1 cellular context compared by ENCODE assay signal in the genomic region with DNA sequence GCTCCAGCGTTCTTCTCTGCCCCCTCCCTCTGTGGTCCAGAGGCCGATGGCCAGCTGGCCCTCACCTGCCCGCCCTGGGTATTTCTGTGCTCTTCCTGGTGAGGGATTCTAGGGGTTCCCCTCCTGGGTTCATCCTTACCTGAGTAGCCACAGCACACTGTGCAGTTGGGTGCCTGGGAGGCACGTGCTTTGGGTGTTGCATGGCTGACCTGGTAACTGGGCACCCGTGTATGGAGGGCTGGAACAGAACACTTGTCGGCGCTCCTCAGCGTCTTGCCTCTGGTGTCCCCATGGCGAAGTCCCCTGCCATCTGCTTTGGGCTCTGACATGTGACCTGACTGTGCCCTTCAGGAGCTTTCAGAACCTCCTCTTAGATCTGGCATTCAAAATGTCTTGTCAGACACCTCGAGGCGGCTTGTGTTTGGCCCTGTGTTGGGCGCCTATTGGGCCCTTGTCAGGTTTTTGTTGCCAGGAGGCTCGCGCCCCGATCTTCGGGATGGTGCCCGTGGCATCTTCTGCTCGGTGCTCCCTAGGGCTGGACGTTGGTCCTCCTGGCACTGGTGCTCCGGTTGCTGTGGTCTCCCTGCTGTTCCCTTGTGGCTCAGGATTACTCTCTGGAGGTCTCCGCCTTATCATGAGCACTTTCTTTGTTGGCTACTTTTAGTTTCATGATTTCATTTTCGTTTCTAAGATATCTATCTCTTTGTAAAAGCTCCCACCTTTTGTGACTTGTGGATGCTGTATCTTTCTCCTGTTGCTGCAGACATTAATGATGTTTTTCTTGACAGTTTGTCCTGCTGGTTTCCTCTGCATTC.
TF ChIP-seq lines count a peak whose summit lies in the region.

No MANE protein-coding gene starts in this region.

TF ChIP-seq in GM12878, 131 proteins besides CTCF, POLR2A, EP300 and RAD21 (continued from another document):
- TF ChIP-seq, protein P1, sequence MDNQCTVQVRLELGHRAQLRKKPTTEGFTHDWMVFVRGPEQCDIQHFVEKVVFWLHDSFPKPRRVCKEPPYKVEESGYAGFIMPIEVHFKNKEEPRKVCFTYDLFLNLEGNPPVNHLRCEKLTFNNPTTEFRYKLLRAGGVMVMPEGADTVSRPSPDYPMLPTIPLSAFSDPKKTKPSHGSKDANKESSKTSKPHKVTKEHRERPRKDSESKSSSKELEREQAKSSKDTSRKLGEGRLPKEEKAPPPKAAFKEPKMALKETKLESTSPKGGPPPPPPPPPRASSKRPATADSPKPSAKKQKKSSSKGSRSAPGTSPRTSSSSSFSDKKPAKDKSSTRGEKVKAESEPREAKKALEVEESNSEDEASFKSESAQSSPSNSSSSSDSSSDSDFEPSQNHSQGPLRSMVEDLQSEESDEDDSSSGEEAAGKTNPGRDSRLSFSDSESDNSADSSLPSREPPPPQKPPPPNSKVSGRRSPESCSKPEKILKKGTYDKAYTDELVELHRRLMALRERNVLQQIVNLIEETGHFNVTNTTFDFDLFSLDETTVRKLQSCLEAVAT (IDR thresholded peaks at IDR 0.05): peak; percentile 46
